Comparison of ENCODE assay signal across 14 cellular contexts in the genomic region with DNA sequence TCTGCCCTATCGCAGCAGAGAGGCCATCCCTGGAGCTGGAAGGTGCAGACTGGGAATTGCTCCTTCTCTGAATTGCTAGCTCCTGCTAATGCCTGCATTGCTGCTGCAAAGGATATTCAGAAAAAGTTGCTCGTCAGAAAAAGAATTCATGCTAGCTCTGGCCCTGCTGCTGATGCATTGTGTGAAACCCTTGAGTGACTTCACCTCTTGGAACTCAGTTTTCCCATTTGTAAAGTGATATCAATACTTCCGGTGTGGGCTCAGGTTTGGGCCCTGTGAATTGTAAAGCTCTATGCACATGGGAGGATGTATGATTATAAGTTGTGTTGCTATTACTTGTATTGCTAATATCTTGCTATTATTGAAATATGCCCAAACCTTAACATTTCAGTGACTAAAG. TPM values are rescaled to one million over a fixed set of nuclear protein-coding genes. Genes with fewer than 3 reads are reported as not detected.
DNase-seq lines count a peak whose midpoint lies in the region; ATAC-seq and TF ChIP-seq lines count a peak whose summit lies in the region.
"Had no signal": no experiment of that assay in that cellular context is flagged by ENCODE, and none has a peak within 500 bp of the region (broad histone marks: within the 10 kb centered on the region; RNA-seq: fewer than 3 reads in every experiment).

No MANE protein-coding gene starts in this region.

- DNase-seq in HT1080 (ENCODE audit: low read depth) = peak; percentile 59
- DNase-seq in activated CD4-positive, alpha-beta memory T cell treated with anti-CD3 and anti-CD28 coated beads for 36 hours = peak; percentile 45
- peak; percentile 59 for DNase-seq in fibroblast of mammary gland (ENCODE audit: low read depth)
- DNase-seq in gastrocnemius medialis = no peak
- DNase-seq in NCI-H446 treated with DMSO at 0.1 percent for 48 hours (lab: John Stamatoyannopoulos, UW) = no peak
- DNase-seq: activated CD4-positive, CD25-positive, alpha-beta regulatory T cell; activated effector memory CD4-positive, alpha-beta T cell treated with Interleukin-2 at 50 U/mL for 16 hours; CD4-positive, alpha-beta memory T cell; Karpas-422; NCI-H2081 treated with DMSO at 0.1 percent for 48 hours had no signal

- POLR2A ChIA-PET in activated CD4-positive, alpha-beta memory T cell treated with anti-CD3 and anti-CD28 coated beads for 36 hours (lab: Charles Lee) = interaction anchor here (0.8 to 4.4 kb wide), 3 partner anchors 10 to 58 kb away, joined by 5 to 55 read pairs (median 14); a partner anchor contains a TSS

- H3K4me3 Mint-ChIP-seq in activated CD4-positive, alpha-beta memory T cell treated with anti-CD3 and anti-CD28 coated beads for 36 hours = peak overlapping the region; percentile 16

- peaks cover 80% of the 10 kb centered on the region for H3K4me1 Mint-ChIP-seq in activated CD4-positive, alpha-beta memory T cell treated with anti-CD3 and anti-CD28 coated beads for 36 hours (ENCODE audit: low read depth)

- peaks cover 68 to 74% of the 10 kb centered on the region in 2 donors for H3K4me1 ChIP-seq in gastrocnemius medialis

- TF ChIP-seq CTCF in fibroblast of mammary gland (conservative IDR thresholded peaks at IDR 0.05; ENCODE audit: control insufficient read depth, insufficient read depth, low read depth, low read length) = no peak
- no peak for TF ChIP-seq CTCF in gastrocnemius medialis (IDR thresholded peaks at IDR 0.05 in 4 of 5, conservative IDR thresholded peaks at IDR 0.05 in 1 of 5)

- H3K36me3 Mint-ChIP-seq in activated CD4-positive, alpha-beta memory T cell treated with anti-CD3 and anti-CD28 coated beads for 36 hours = peaks cover 34% of the 10 kb centered on the region
- H3K36me3 Mint-ChIP-seq: brain had no signal

- H3K36me3 ChIP-seq in gastrocnemius medialis = no peaks in the 10 kb centered on the region

- no peak for TF ChIP-seq POLR2A in gastrocnemius medialis (IDR thresholded peaks at IDR 0.05)

- no peaks in the 10 kb centered on the region for H3K9me3 ChIP-seq in gastrocnemius medialis
- H3K9me3 ChIP-seq: mucosa of descending colon had no signal

- H3K27me3 ChIP-seq in gastrocnemius medialis = no peaks in the 10 kb centered on the region

- H3K27ac ChIP-seq in gastrocnemius medialis = peak overlapping the region; percentile 7 to 52 (median 41)

- peak overlapping the region; percentile 90 for H3K27ac Mint-ChIP-seq in activated CD4-positive, alpha-beta memory T cell treated with anti-CD3 and anti-CD28 coated beads for 36 hours

- CTCF ChIA-PET in activated CD4-positive, alpha-beta memory T cell treated with anti-CD3 and anti-CD28 coated beads for 36 hours (lab: Charles Lee) = interaction anchor here (0.6 to 2.3 kb wide), 6 partner anchors 9 to 59 kb away, joined by 3 to 11 read pairs (median 4); a partner anchor contains a TSS

- in situ Hi-C loops in gastrocnemius medialis (cut with MboI; ENCODE audit: low sequenced_read_pairs in 4 of 4) = loop anchor here in 2 of 4 donors (25.0 kb wide), 2 partner anchors 459 to 1859 kb away; a partner anchor contains a TSS

- H3K9me3 Mint-ChIP-seq in activated CD4-positive, alpha-beta memory T cell treated with anti-CD3 and anti-CD28 coated beads for 36 hours = peaks cover 4% of the 10 kb centered on the region
- H3K9me3 Mint-ChIP-seq: brain had no signal

- H3K4me3 ChIP-seq in fibroblast of mammary gland (ENCODE audit: control insufficient read depth, low read depth, low read length) (no peak overlapping the region), gastrocnemius medialis (no peak overlapping the region)
- H3K4me3 ChIP-seq: mucosa of descending colon had no signal

- ATAC-seq in gastrocnemius medialis (no peak), GM18502 (IDR thresholded peaks at IDR 0.05; ENCODE audit: poor library complexity, unreplicated experiment) (no peak), HG02981 (IDR thresholded peaks at IDR 0.05; ENCODE audit: unreplicated experiment) (no peak)

- intact Hi-C loops in activated CD4-positive, alpha-beta memory T cell treated with anti-CD3 and anti-CD28 coated beads for 36 hours (cut with micrococcal nuclease) = no loop called here
- intact Hi-C loops in gastrocnemius medialis (cut with DNase I; ENCODE audit: low total_unique reads) = loop anchor here (10.0 kb wide), 1 partner anchor 1111 kb away; a partner anchor contains a TSS

- no peaks in the 10 kb centered on the region for H3K27me3 Mint-ChIP-seq in activated CD4-positive, alpha-beta memory T cell treated with anti-CD3 and anti-CD28 coated beads for 36 hours
- H3K27me3 Mint-ChIP-seq: CD4-positive, alpha-beta memory T cell had no signal

RNA-seq across cellular contexts. Expression of a gene that starts 11.4 kb away (rescaled TPM):
- total RNA-seq in HT1080 (2014; rRNA removed; shearing (Covaris generic)) = 16.4 and 22.9 TPM in 2 replicates
- 23.2 and 24.2 TPM in 2 replicates for polyA plus RNA-seq in HT1080 (2015; cell fraction: cytosol; rRNA removed)
- 24.2 and 26.8 TPM in 2 replicates for polyA plus RNA-seq in HT1080 (2015; cell fraction: nucleus; rRNA removed)
- total RNA-seq in activated CD4-positive, alpha-beta memory T cell treated with anti-CD3 and anti-CD28 coated beads for 36 hours = 100 to 1,000 TPM; 181 to 194 TPM
- 100 to 1,000 TPM; 140 to 194 (median 164) TPM for total RNA-seq in gastrocnemius medialis

RNA-seq across cellular contexts. Expression of a gene that starts 59.0 kb away (rescaled TPM):
- 34.9 and 46.4 TPM in 2 replicates for total RNA-seq in HT1080 (2014; rRNA removed; shearing (Covaris generic))
- 43.8 and 61.3 TPM in 2 replicates for polyA plus RNA-seq in HT1080 (2015; cell fraction: cytosol; rRNA removed)
- 19.5 and 20.2 TPM in 2 replicates for polyA plus RNA-seq in HT1080 (2015; cell fraction: nucleus; rRNA removed)
- 10 to 100 TPM; 48.5 to 49.4 TPM for total RNA-seq in activated CD4-positive, alpha-beta memory T cell treated with anti-CD3 and anti-CD28 coated beads for 36 hours
- total RNA-seq in gastrocnemius medialis = 10 to 100 TPM; 32.9 to 38.2 (median 36.6) TPM

Comparison
In these comparisons a context has a peak if more than half of its experiments do, and no peak if none do; other contexts are left out.
1. DNase-seq: peak in HT1080 (single experiment), activated CD4-positive, alpha-beta memory T cell treated with anti-CD3 and anti-CD28 coated beads for 36 hours (single experiment) and fibroblast of mammary gland (single experiment); none in gastrocnemius medialis (0 of 2) and NCI-H446 treated with DMSO at 0.1 percent for 48 hours (single experiment).